ENCODE assay signal across 8 cellular contexts in the genomic region with DNA sequence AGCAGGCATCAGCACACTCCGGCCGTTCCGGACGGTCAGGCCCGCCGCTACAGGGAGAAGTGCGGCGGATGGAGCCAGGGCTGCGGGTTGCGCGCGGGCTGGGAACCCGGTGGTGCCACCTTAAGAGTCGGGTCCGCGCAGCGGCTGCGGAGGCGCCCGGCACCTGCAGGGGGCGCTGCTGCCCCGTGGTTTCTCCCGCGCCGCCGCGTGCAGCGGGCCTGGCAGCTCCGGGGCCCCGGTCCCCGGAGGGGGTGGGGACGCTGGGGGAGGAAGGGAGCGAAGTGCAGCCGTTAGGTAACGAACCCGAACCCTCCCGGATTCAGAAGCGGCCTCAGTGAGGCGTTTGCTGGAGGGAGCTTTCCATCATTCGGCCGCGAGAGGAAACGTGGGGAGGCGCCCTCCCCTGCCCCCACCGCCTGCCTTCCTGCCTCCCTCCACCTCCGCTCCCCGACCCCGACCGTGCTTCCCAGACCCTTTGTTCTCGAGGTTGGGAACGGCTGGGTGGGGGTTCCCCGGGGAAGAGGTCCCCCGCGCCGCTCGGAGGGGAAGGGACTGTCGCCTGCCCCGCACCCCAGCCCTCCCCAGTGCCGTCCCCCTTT. TPM values are rescaled to one million over a fixed set of nuclear protein-coding genes. Genes with fewer than 3 reads are reported as not detected.
DNase-seq lines count a peak whose midpoint lies in the region; ATAC-seq and TF ChIP-seq lines count a peak whose summit lies in the region.

No MANE protein-coding gene starts in this region.

- TF ChIP-seq POLR2A in gastroesophageal sphincter (IDR thresholded peaks at IDR 0.05) (no peak), suprapubic skin (IDR thresholded peaks at IDR 0.05) (no peak)

- TF ChIP-seq EP300 in gastroesophageal sphincter (IDR thresholded peaks at IDR 0.05) (no peak), suprapubic skin (IDR thresholded peaks at IDR 0.05) (no peak)

- 0% methylated on average over 3 to 12 of the region's 59 CpGs for WGBS in gastroesophageal sphincter (ENCODE audit: low coverage in 1 of 2), 2 donors
- WGBS in suprapubic skin = 1% methylated on average over 22 of the region's 59 CpGs

- no peaks in the 10 kb centered on the region for H3K9me3 ChIP-seq in RWPE2 (ENCODE audit: severe bottlenecking)
- no peaks in the 10 kb centered on the region for H3K9me3 ChIP-seq in gastroesophageal sphincter
- no peaks in the 10 kb centered on the region for H3K9me3 ChIP-seq in suprapubic skin

- DNase-seq in EH (ENCODE audit: low read depth) (peak; percentile 77), HuH-7 (ENCODE audit: low spot score) (peak; percentile 99), RWPE2 (ENCODE audit: low spot score) (peak; percentile 76), nucleus accumbens (lab: John Stamatoyannopoulos, UW) (peak in 54 of 56 donors; percentile 64 to 93 (median 80)), suprapubic skin (ENCODE audit: low spot score in 2 of 2) (peak; percentile 88 to 90)
- peak; percentile 90 for DNase-seq in activated naive CD4-positive, alpha-beta T cell treated with Interleukin-2 at 50 U/mL for 16 hours

- ATAC-seq in GM21515 (IDR thresholded peaks at IDR 0.05; ENCODE audit: unreplicated experiment) (peak; percentile 82), RWPE2 (ENCODE audit: low read depth) (peak; percentile 66), gastroesophageal sphincter (peak; percentile 84)

- H3K4me1 ChIP-seq in RWPE2 (ENCODE audit: insufficient read depth, poor library complexity, severe bottlenecking) (peaks cover 3% of the 10 kb centered on the region), gastroesophageal sphincter (peaks cover 0 to 38% (median 6%) of the 10 kb centered on the region in 3 donors), suprapubic skin (peaks cover 35% of the 10 kb centered on the region)

- peak overlapping the region; percentile 79 for H3K27ac ChIP-seq in RWPE2 (ENCODE audit: poor library complexity, severe bottlenecking)
- H3K27ac ChIP-seq in gastroesophageal sphincter = peak overlapping the region in 3 of 4 donors; percentile 78 to 80 (median 79)
- peak overlapping the region; percentile 57 for H3K27ac ChIP-seq in suprapubic skin

- peak overlapping the region; percentile 59 for H3K4me3 ChIP-seq in RWPE2 (ENCODE audit: severe bottlenecking)
- peak overlapping the region; percentile 59 to 79 for H3K4me3 ChIP-seq in gastroesophageal sphincter
- H3K4me3 ChIP-seq in suprapubic skin = peak overlapping the region; percentile 80

- H3K27me3 ChIP-seq in RWPE2 (ENCODE audit: insufficient read depth, poor library complexity, severe bottlenecking) (no peaks in the 10 kb centered on the region), gastroesophageal sphincter (no peaks in the 10 kb centered on the region), suprapubic skin (no peaks in the 10 kb centered on the region)

- TF ChIP-seq CTCF in RWPE2 (IDR thresholded peaks at IDR 0.05; ENCODE audit: poor library complexity, severe bottlenecking) = peak; percentile 90
- peak; percentile 98 to 99 (median 99) for TF ChIP-seq CTCF in gastroesophageal sphincter (IDR thresholded peaks at IDR 0.05)
- peak; percentile 95 to 99 for TF ChIP-seq CTCF in suprapubic skin (IDR thresholded peaks at IDR 0.05)

- H3K36me3 ChIP-seq in RWPE2 (ENCODE audit: low read depth) (no peaks in the 10 kb centered on the region), gastroesophageal sphincter (no peaks in the 10 kb centered on the region), suprapubic skin (no peaks in the 10 kb centered on the region)

RNA-seq across cellular contexts. Expression of a gene that starts 29.7 kb away (rescaled TPM):
- 1 to 10 TPM in 2 of 4 donors, under 1 TPM in 2; 0.74 to 6.5 (median 2.1) TPM for total RNA-seq in gastroesophageal sphincter
- total RNA-seq in suprapubic skin = 1 to 10 TPM in 2 of 4 donors, under 1 TPM in 2; 0.53 to 3.0 (median 1.2) TPM

RNA-seq across cellular contexts. Expression of a gene that starts 38.2 kb away (rescaled TPM):
- 10 to 100 TPM; 27.2 to 52.1 (median 39.0) TPM for total RNA-seq in gastroesophageal sphincter
- 10 to 100 TPM; 58.0 to 97.8 (median 64.4) TPM for total RNA-seq in suprapubic skin

Comparison
In these comparisons a context has a peak if more than half of its experiments do, and no peak if none do; other contexts are left out.
1. Peak in every context shown above with its lines: DNase-seq, ATAC-seq, H3K4me3 ChIP-seq and H3K27ac ChIP-seq.